In genomic region chr7:21013765-21014502, GRCh38 we compare ENCODE assay signal across 24 cellular contexts.
DNase-seq lines count a peak whose midpoint lies in the region; ATAC-seq and TF ChIP-seq lines count a peak whose summit lies in the region.
"Had no signal": no experiment of that assay in that cellular context is flagged by ENCODE, and none has a peak within 500 bp of the region (broad histone marks: within the 10 kb centered on the region; RNA-seq: fewer than 3 reads in every experiment).

No MANE protein-coding gene starts in this region.

- peaks cover 7% of the 10 kb centered on the region; the same call in 2 of the 3 replicates for H3K4me1 Mint-ChIP-seq in GM23338
- H3K4me1 Mint-ChIP-seq in activated CD8-positive, alpha-beta T cell treated with anti-CD3 and anti-CD28 coated beads, Interleukin-2, amount 10 ng/mL, durations not matched to agents 7 days and 5 days (ENCODE audit: low read depth): no peaks in the 10 kb centered on the region
- H3K4me1 Mint-ChIP-seq in activated CD8-positive, alpha-beta T cell treated with anti-CD3 and anti-CD28 coated beads for 36 hours (ENCODE audit: low read depth): no peaks in the 10 kb centered on the region
- H3K4me1 Mint-ChIP-seq: B cell had no signal

- no peak for DNase-seq in GM23338 (ENCODE audit: low spot score)
- peak; percentile 75 for DNase-seq in PC-3
- peak; percentile 79 for DNase-seq in epithelial cell of prostate (ENCODE audit: low read depth, low spot score)
- DNase-seq in renal cortical epithelial cell (ENCODE audit: low read depth): peak; percentile 16
- DNase-seq in activated CD8-positive, alpha-beta T cell treated with anti-CD3 and anti-CD28 coated beads, Interleukin-2, amount 10 ng/mL, durations not matched to agents 7 days and 5 days: no peak
- no peak for DNase-seq in activated CD8-positive, alpha-beta T cell treated with anti-CD3 and anti-CD28 coated beads for 36 hours
- no peak for DNase-seq in sciatic nerve (ENCODE audit: low spot score)
- no peak for DNase-seq in RKO (ENCODE audit: low spot score)
- DNase-seq: Caco-2; CD8-positive, alpha-beta T cell; DMS79 treated with DMSO at 0.1 percent for 48 hours; H7; MM.1S; NCI-H1694; NCI-H2029 treated with DMSO at 0.1 percent for 48 hours; NCI-H446 treated with DMSO at 0.1 percent for 48 hours; NCI-H526; Peyer's patch; SJCRH30 had no signal

- H3K27me3 ChIP-seq in GM23338 (ENCODE audit: insufficient read depth): no peaks in the 10 kb centered on the region
- no peaks in the 10 kb centered on the region for H3K27me3 ChIP-seq in PC-3 (ENCODE audit: low read length)
- H3K27me3 ChIP-seq: Peyer's patch, SJCRH30 had no signal

- no TSS peak for BruUV-seq in PC-3 (replicated peaks; lab: Mats Ljungman, UMichigan)

- TF ChIP-seq CTCF in GM23338 (conservative IDR thresholded peaks at IDR 0.05; ENCODE audit: low read depth in 2 of 2) (no peak), PC-3 (conservative IDR thresholded peaks at IDR 0.05; ENCODE audit: low read depth, low read length) (no peak)
- TF ChIP-seq CTCF in activated CD8-positive, alpha-beta T cell treated with anti-CD3 and anti-CD28 coated beads for 36 hours (IDR thresholded peaks at IDR 0.05): no peak

- CTCF ChIA-PET in PC-3 (lab: Charles Lee): no interaction called here
- CTCF ChIA-PET in activated CD8-positive, alpha-beta T cell treated with anti-CD3 and anti-CD28 coated beads, Interleukin-2, amount 10 ng/mL, durations not matched to agents 7 days and 5 days (lab: Charles Lee): no interaction called here
- CTCF ChIA-PET in activated CD8-positive, alpha-beta T cell treated with anti-CD3 and anti-CD28 coated beads for 36 hours (lab: Charles Lee): interaction anchor here (0.5 kb wide), 1 partner anchor 41 kb away, joined by 3 read pairs; no protein-coding TSS in a partner anchor

- no peaks in the 10 kb centered on the region; the same call in 1 of the 2 replicates for H3K36me3 ChIP-seq in GM23338 (ENCODE audit: insufficient read depth)
- H3K36me3 ChIP-seq in PC-3 (ENCODE audit: low read depth, low read length): no peaks in the 10 kb centered on the region
- H3K36me3 ChIP-seq: Peyer's patch, SJCRH30 had no signal

- no peak overlapping the region for H3K9ac ChIP-seq in PC-3 (ENCODE audit: low read length)

- intact Hi-C loops in PC-3 (cut with micrococcal nuclease) (loop anchor here (5.0 kb wide), 1 partner anchor 57 kb away; no protein-coding TSS in a partner anchor), sciatic nerve (cut with DNase I) (no loop called here)
- intact Hi-C loops in activated CD8-positive, alpha-beta T cell treated with anti-CD3 and anti-CD28 coated beads for 36 hours (cut with micrococcal nuclease): no loop called here

- H3K27ac ChIP-seq in GM23338 (ENCODE audit: low read depth) (no peak overlapping the region), PC-3 (ENCODE audit: low read length) (peak overlapping the region; percentile 61), epithelial cell of prostate (peak overlapping the region; percentile 92)
- H3K27ac ChIP-seq: C4-2B, Peyer's patch, SJCRH30 had no signal

- no peaks in the 10 kb centered on the region for H4K20me1 ChIP-seq in GM23338 (replicated peaks; ENCODE audit: insufficient read depth)
- no peaks in the 10 kb centered on the region for H4K20me1 ChIP-seq in PC-3 (ENCODE audit: low read length)

- POLR2A ChIA-PET in PC-3 (lab: Charles Lee; ENCODE audit: unreplicated experiment): interaction anchor here (0.7 kb wide), 1 partner anchor 860 kb away, joined by 3 read pairs; no protein-coding TSS in a partner anchor
- POLR2A ChIA-PET in activated CD8-positive, alpha-beta T cell treated with anti-CD3 and anti-CD28 coated beads, Interleukin-2, amount 10 ng/mL, durations not matched to agents 7 days and 5 days (lab: Charles Lee): no interaction called here
- POLR2A ChIA-PET in activated CD8-positive, alpha-beta T cell treated with anti-CD3 and anti-CD28 coated beads for 36 hours (lab: Charles Lee): no interaction called here

- H3K4me1 ChIP-seq in GM23338 (ENCODE audit: insufficient read depth) (peaks cover 13% of the 10 kb centered on the region), PC-3 (ENCODE audit: insufficient read depth, low read length) (peaks cover 24% of the 10 kb centered on the region)
- H3K4me1 ChIP-seq: Caco-2, Peyer's patch, SJCRH30 had no signal

- no peak overlapping the region for H3K4me2 ChIP-seq in GM23338
- peak overlapping the region; percentile 45 for H3K4me2 ChIP-seq in PC-3 (ENCODE audit: low read length)

- peaks cover 7% of the 10 kb centered on the region; the same call in 1 of the 3 replicates for H3K36me3 Mint-ChIP-seq in GM23338 (ENCODE audit: low read depth)
- H3K36me3 Mint-ChIP-seq in activated CD8-positive, alpha-beta T cell treated with anti-CD3 and anti-CD28 coated beads, Interleukin-2, amount 10 ng/mL, durations not matched to agents 7 days and 5 days (ENCODE audit: low read depth): no peaks in the 10 kb centered on the region
- no peaks in the 10 kb centered on the region for H3K36me3 Mint-ChIP-seq in activated CD8-positive, alpha-beta T cell treated with anti-CD3 and anti-CD28 coated beads for 36 hours (ENCODE audit: low read depth)
- H3K36me3 Mint-ChIP-seq: CD8-positive, alpha-beta T cell had no signal

- H3K9me2 ChIP-seq in GM23338 (ENCODE audit: insufficient read depth) (peaks cover 8% of the 10 kb centered on the region), PC-3 (replicated peaks; ENCODE audit: low read length) (no peaks in the 10 kb centered on the region)

- no peak overlapping the region for H3K4me3 Mint-ChIP-seq in GM23338
- no peak overlapping the region for H3K4me3 Mint-ChIP-seq in activated CD8-positive, alpha-beta T cell treated with anti-CD3 and anti-CD28 coated beads, Interleukin-2, amount 10 ng/mL, durations not matched to agents 7 days and 5 days
- H3K4me3 Mint-ChIP-seq in activated CD8-positive, alpha-beta T cell treated with anti-CD3 and anti-CD28 coated beads for 36 hours: no peak overlapping the region
- H3K4me3 Mint-ChIP-seq: B cell; CD8-positive, alpha-beta T cell had no signal

- no peaks in the 10 kb centered on the region for H3K79me2 ChIP-seq in GM23338 (replicated peaks; ENCODE audit: insufficient read depth)
- no peaks in the 10 kb centered on the region for H3K79me2 ChIP-seq in PC-3 (ENCODE audit: low read length)

- H2AFZ ChIP-seq in GM23338 (no peak overlapping the region), PC-3 (ENCODE audit: low read length) (no peak overlapping the region)

- H3K27me3 Mint-ChIP-seq in GM23338 (ENCODE audit: insufficient read depth, low read depth, poor library complexity): no peaks in the 10 kb centered on the region
- no peaks in the 10 kb centered on the region for H3K27me3 Mint-ChIP-seq in activated CD8-positive, alpha-beta T cell treated with anti-CD3 and anti-CD28 coated beads, Interleukin-2, amount 10 ng/mL, durations not matched to agents 7 days and 5 days (ENCODE audit: low read depth)
- H3K27me3 Mint-ChIP-seq in activated CD8-positive, alpha-beta T cell treated with anti-CD3 and anti-CD28 coated beads for 36 hours: no peaks in the 10 kb centered on the region
- H3K27me3 Mint-ChIP-seq: B cell had no signal

- H3F3A ChIP-seq in GM23338 (replicated peaks; ENCODE audit: low read depth) (no peaks in the 10 kb centered on the region), PC-3 (ENCODE audit: low read length, unreplicated experiment) (peaks cover 7% of the 10 kb centered on the region)

- H3K9me3 Mint-ChIP-seq in GM23338: 0 out of 3 replicates have a peak, but pooled peaks cover 6% of the 10 kb centered on the region
- no peaks in the 10 kb centered on the region for H3K9me3 Mint-ChIP-seq in activated CD8-positive, alpha-beta T cell treated with anti-CD3 and anti-CD28 coated beads, Interleukin-2, amount 10 ng/mL, durations not matched to agents 7 days and 5 days (ENCODE audit: insufficient read depth)
- H3K9me3 Mint-ChIP-seq in activated CD8-positive, alpha-beta T cell treated with anti-CD3 and anti-CD28 coated beads for 36 hours: peaks cover 2% of the 10 kb centered on the region

- H3K4me3 ChIP-seq in GM23338 (no peak overlapping the region), PC-3 (ENCODE audit: low read length) (no peak overlapping the region)
- H3K4me3 ChIP-seq: K562, Peyer's patch, SJCRH30 had no signal

- 0 out of 2 replicates have a peak overlapping the region, but pooled peaks have one; percentile 61 for H3K27ac Mint-ChIP-seq in GM23338
- no peak overlapping the region for H3K27ac Mint-ChIP-seq in activated CD8-positive, alpha-beta T cell treated with anti-CD3 and anti-CD28 coated beads, Interleukin-2, amount 10 ng/mL, durations not matched to agents 7 days and 5 days
- H3K27ac Mint-ChIP-seq in activated CD8-positive, alpha-beta T cell treated with anti-CD3 and anti-CD28 coated beads for 36 hours: no peak overlapping the region
- H3K27ac Mint-ChIP-seq: B cell; CD8-positive, alpha-beta T cell had no signal

- peaks cover 8% of the 10 kb centered on the region; the same call in 1 of the 2 replicates for H3K9me3 ChIP-seq in PC-3 (ENCODE audit: low read length)
- H3K9me3 ChIP-seq: Caco-2, Peyer's patch, SJCRH30 had no signal

- no peak for ATAC-seq in GM23338
- peak; percentile 69 for ATAC-seq in PC-3
- ATAC-seq in activated CD8-positive, alpha-beta T cell treated with anti-CD3 and anti-CD28 coated beads, Interleukin-2, amount 10 ng/mL, durations not matched to agents 7 days and 5 days: no peak
- ATAC-seq in activated CD8-positive, alpha-beta T cell treated with anti-CD3 and anti-CD28 coated beads for 36 hours: no peak
- ATAC-seq in sciatic nerve: no peak
- ATAC-seq: CD8-positive, alpha-beta T cell; K562; Right ventricle myocardium inferior; SK-N-SH treated with all-trans-retinoic acid at 6 μM for 48 hours had no signal

TF ChIP-seq in GM23338, 12 proteins besides CTCF, POLR2A, EP300 and RAD21:
- TF ChIP-seq ETS1 (IDR thresholded peaks at IDR 0.05) (no peak), STAT1 (IDR thresholded peaks at IDR 0.05; ENCODE audit: unreplicated experiment) (no peak), EZH2phosphoT487 (IDR thresholded peaks at IDR 0.05; ENCODE audit: unreplicated experiment) (no peak), ZNF331 (CRISPR knock-in tag; IDR thresholded peaks at IDR 0.05; ENCODE audit: low read depth) (no peak)

Comparison
In these comparisons a context has a peak if more than half of its experiments do, and no peak if none do; other contexts are left out.
1. DNase-seq: peak in PC-3 (single experiment), epithelial cell of prostate (single experiment) and renal cortical epithelial cell (single experiment); none in GM23338 (single experiment), activated CD8-positive, alpha-beta T cell treated with anti-CD3 and anti-CD28 coated beads, Interleukin-2, amount 10 ng/mL, durations not matched to agents 7 days and 5 days (single experiment), activated CD8-positive, alpha-beta T cell treated with anti-CD3 and anti-CD28 coated beads for 36 hours (single experiment), sciatic nerve (single experiment) and RKO (single experiment).